17 cellular contexts compared by ENCODE assay signal in the genomic region with DNA sequence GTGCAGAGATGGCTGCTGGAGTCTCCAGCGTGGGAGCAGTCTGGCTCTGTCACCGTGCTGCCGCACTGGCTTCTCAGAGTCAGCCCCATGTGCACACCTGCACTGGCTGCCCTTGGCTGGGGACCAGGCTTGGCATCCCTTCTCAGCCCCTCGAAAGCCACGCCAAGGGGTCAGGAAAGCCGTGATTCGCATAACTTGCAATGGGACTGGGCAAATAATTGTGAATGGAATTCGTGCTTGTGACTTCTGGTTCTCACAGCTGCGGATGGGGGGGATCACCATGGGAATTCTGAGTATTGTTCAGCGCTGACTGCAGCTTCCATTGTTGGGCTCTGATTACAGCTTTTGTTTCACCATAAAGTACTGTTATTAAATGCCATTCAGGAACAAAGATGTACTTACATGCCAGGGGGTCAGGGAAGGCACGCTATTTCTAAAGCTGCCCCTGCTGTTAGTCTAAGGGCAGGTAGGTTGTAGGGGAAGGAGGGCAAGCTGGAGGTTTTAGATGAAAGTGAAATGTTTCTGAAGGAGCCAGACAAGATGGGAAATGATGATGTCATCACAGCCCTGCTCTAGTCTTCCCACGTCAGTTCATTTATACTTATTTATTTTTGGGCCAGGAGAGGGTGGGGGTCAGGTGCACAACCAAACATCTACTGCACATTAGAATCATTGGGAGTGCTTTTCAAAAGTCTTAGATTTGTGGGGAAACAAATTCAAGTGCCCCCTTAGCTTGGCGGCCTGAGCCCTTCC. TPM values are rescaled to one million over a fixed set of nuclear protein-coding genes. Genes with fewer than 3 reads are reported as not detected.
DNase-seq lines count a peak whose midpoint lies in the region; FAIRE-seq and TF ChIP-seq lines count a peak whose summit lies in the region.
"Had no signal": no experiment of that assay in that cellular context is flagged by ENCODE, and none has a peak within 500 bp of the region (broad histone marks: within the 10 kb centered on the region; RNA-seq: fewer than 3 reads in every experiment).

No MANE protein-coding gene starts in this region.

- dilution Hi-C loops in endothelial cell of umbilical vein (cut with MboI; ENCODE audit: extremely low pct_ligation_motif_present, low sequenced_read_pairs), result no loop called here

- H3K9me2 ChIP-seq in SK-N-SH, result no peaks in the 10 kb centered on the region

- H3K4me1 ChIP-seq in HEK293 (ENCODE audit: control insufficient read depth, insufficient read depth, low read length) (peaks cover under 1% of the 10 kb centered on the region; the same call in 1 of the 2 replicates), endothelial cell of umbilical vein (ENCODE audit: control insufficient read depth, extremely low read depth, insufficient read depth, low read length) (peaks cover 5% of the 10 kb centered on the region), SK-N-SH (ENCODE audit: control insufficient read depth in 1 of 2, insufficient read depth in 2 of 2, low read depth in 1 of 2, low read length in 1 of 2) (peaks cover 0 to under 1% of the 10 kb centered on the region in 2 experiments; a peak in 1 of 4 replicates)
- H3K4me1 ChIP-seq in effector memory CD4-positive, alpha-beta T cell (ENCODE audit: control insufficient read depth, insufficient read depth, low read length, poor library complexity, severe bottlenecking), result no peaks in the 10 kb centered on the region
- H3K4me1 ChIP-seq: BE2C had no signal

- FAIRE-seq in endothelial cell of umbilical vein (lab: Jason Lieb, UNC), result peak; percentile 80
- FAIRE-seq: TTC549 had no signal

- peak overlapping the region; percentile 48 for H2AFZ ChIP-seq in endothelial cell of umbilical vein (ENCODE audit: low read depth, low read length)
- no peak overlapping the region for H2AFZ ChIP-seq in SK-N-SH (ENCODE audit: low read depth)

- no peak for TF ChIP-seq RAD21 in SK-N-SH (IDR thresholded peaks at IDR 0.05; ENCODE audit: low read length)

- H3K36me3 ChIP-seq in HEK293 (ENCODE audit: control insufficient read depth in 2 of 2, insufficient read depth in 1 of 2, low read length in 2 of 2) (no peaks in the 10 kb centered on the region), endothelial cell of umbilical vein (ENCODE audit: control insufficient read depth in 2 of 2, extremely low read depth in 1 of 2, insufficient read depth in 2 of 2, low read length in 2 of 2) (no peaks in the 10 kb centered on the region), SK-N-SH (replicated peaks in 1 of 2; ENCODE audit: control insufficient read depth in 1 of 2, insufficient read depth in 2 of 2, low read length in 1 of 2) (no peaks in the 10 kb centered on the region)
- no peaks in the 10 kb centered on the region for H3K36me3 ChIP-seq in effector memory CD4-positive, alpha-beta T cell (ENCODE audit: control insufficient read depth, insufficient read depth, low read length)
- H3K36me3 ChIP-seq: BE2C had no signal

- no peaks in the 10 kb centered on the region for H3K9me3 ChIP-seq in HEK293 (ENCODE audit: control insufficient read depth, insufficient read depth, low read depth, low read length)
- no peaks in the 10 kb centered on the region for H3K9me3 ChIP-seq in endothelial cell of umbilical vein (replicated peaks; ENCODE audit: control insufficient read depth, insufficient read depth, low read length)
- no peaks in the 10 kb centered on the region for H3K9me3 ChIP-seq in SK-N-SH
- H3K9me3 ChIP-seq in effector memory CD4-positive, alpha-beta T cell (ENCODE audit: control insufficient read depth, low read length), result no peaks in the 10 kb centered on the region
- H3K9me3 ChIP-seq: BE2C had no signal

- H3K9me1 ChIP-seq in endothelial cell of umbilical vein (replicated peaks; ENCODE audit: control insufficient read depth, extremely low read depth, insufficient read depth, low read length), result no peaks in the 10 kb centered on the region

- TF ChIP-seq POLR2A in endothelial cell of umbilical vein (IDR thresholded peaks at IDR 0.05; ENCODE audit: low read depth, low read length), result no peak

- no peak for TF ChIP-seq EP300 in SK-N-SH (IDR thresholded peaks at IDR 0.05; ENCODE audit: borderline replicate concordance in 1 of 2, low read depth in 1 of 2, low read length in 1 of 2)

- H3K27ac ChIP-seq in HEK293 (ENCODE audit: extremely low read depth, low read depth, low read length) (no peak overlapping the region), endothelial cell of umbilical vein (ENCODE audit: insufficient read depth, low read depth, low read length) (no peak overlapping the region), SK-N-SH (ENCODE audit: low read depth in 2 of 2, low read length in 1 of 2) (no peak overlapping the region)
- H3K27ac ChIP-seq in effector memory CD4-positive, alpha-beta T cell (ENCODE audit: insufficient read depth, low read length, poor library complexity, severe bottlenecking), result no peak overlapping the region
- H3K27ac ChIP-seq: foreskin keratinocyte, SK-N-MC had no signal

- H3K9ac ChIP-seq in endothelial cell of umbilical vein (replicated peaks; ENCODE audit: extremely low read depth, insufficient read depth, low read length) (peak overlapping the region; percentile 17), SK-N-SH (no peak overlapping the region)

- CTCF ChIA-PET in HEK293 (lab: Yijun Ruan, JAX) (interaction anchor here (0.6 to 2.2 kb wide), 7 partner anchors 13 to 544 kb away, joined by 3 to 8 read pairs (median 3); no protein-coding TSS in a partner anchor), endothelial cell of umbilical vein (lab: Charles Lee) (interaction anchor here (1.5 to 2.1 kb wide), 5 partner anchors 9 to 197 kb away, joined by 5 to 8 read pairs (median 7); no protein-coding TSS in a partner anchor), SK-N-SH (lab: Yijun Ruan, JAX) (interaction anchor here (0.9 to 1.4 kb wide), 2 partner anchors 11 to 121 kb away, joined by 3 read pairs; no protein-coding TSS in a partner anchor)

- H3K4me2 ChIP-seq in endothelial cell of umbilical vein (ENCODE audit: insufficient read depth, low read length) (peak overlapping the region; percentile 25), SK-N-SH (no peak overlapping the region)

- peaks cover 9 to 17% of the 10 kb centered on the region in 2 experiments for H3K27me3 ChIP-seq in endothelial cell of umbilical vein (ENCODE audit: control insufficient read depth in 2 of 2, insufficient read depth in 2 of 2, low read length in 2 of 2)
- no peaks in the 10 kb centered on the region; the same call in 1 of the 2 replicates for H3K27me3 ChIP-seq in SK-N-SH (ENCODE audit: insufficient read depth)
- no peaks in the 10 kb centered on the region for H3K27me3 ChIP-seq in effector memory CD4-positive, alpha-beta T cell (replicated peaks; ENCODE audit: control insufficient read depth, insufficient read depth, low read length, poor library complexity, severe bottlenecking)
- H3K27me3 ChIP-seq: BE2C, foreskin keratinocyte had no signal

- BruUV-seq in endothelial cell of umbilical vein (replicated peaks; lab: Mats Ljungman, UMichigan), result no TSS peak

- DNase-seq in NCI-H2227 (lab: John Stamatoyannopoulos, UW; ENCODE audit: unreplicated experiment), result peak; percentile 68
- peak; percentile 77 for DNase-seq in endothelial cell of umbilical vein (ENCODE audit: low read depth, low spot score)
- peak; percentile 93 for DNase-seq in pons (ENCODE audit: low spot score)
- DNase-seq in SK-N-SH, result no peak
- DNase-seq in effector memory CD4-positive, alpha-beta T cell, result no peak
- no peak for DNase-seq in cortex of kidney (lab: John Stamatoyannopoulos, UW)
- DNase-seq in NCI-H1436 (lab: John Stamatoyannopoulos, UW), result no peak
- DNase-seq: activated CD8-positive, alpha-beta T cell treated with anti-CD3 and anti-CD28 coated beads, Interleukin-2, amount 10 ng/mL, durations not matched to agents 7 days and 5 days; activated effector memory CD4-positive, alpha-beta T cell treated with anti-CD3 and anti-CD28 coated beads, Interleukin-2, amount 50 U/mL, for 16 hours; BE2C; effector CD8-positive, alpha-beta T cell; foreskin keratinocyte; OCI-M1; stimulated activated CD4-positive, alpha-beta T cell treated with anti-CD3 and anti-CD28 coated beads, Interleukin-12 subunit alpha, Interleukin-12 subunit beta, amount 100 ng/mL, for 4 hours had no signal

- WGBS in SK-N-SH (ENCODE audit: low lambda C conversion rate), result 80% methylated on average over 9 of the region's 13 CpGs

- H4K20me1 ChIP-seq in endothelial cell of umbilical vein (replicated peaks; ENCODE audit: control insufficient read depth, extremely low read depth, insufficient read depth, low read length), result no peaks in the 10 kb centered on the region
- H4K20me1 ChIP-seq in SK-N-SH (ENCODE audit: insufficient read depth), result no peaks in the 10 kb centered on the region

- POLR2A ChIA-PET in HEK293 (lab: Yijun Ruan, JAX), result interaction anchor here (0.7 kb wide), 1 partner anchor 19 kb away, joined by 4 read pairs; no protein-coding TSS in a partner anchor
- POLR2A ChIA-PET in endothelial cell of umbilical vein (lab: Charles Lee), result no interaction called here
- POLR2A ChIA-PET in SK-N-SH (lab: Yijun Ruan, JAX), result no interaction called here

- H3F3A ChIP-seq in SK-N-SH (replicated peaks; ENCODE audit: insufficient read depth), result no peaks in the 10 kb centered on the region

- H3K4me3 ChIP-seq in HEK293 (ENCODE audit: low read depth, low read length), result no peak overlapping the region
- H3K4me3 ChIP-seq in endothelial cell of umbilical vein (replicated peaks in 1 of 3; ENCODE audit: insufficient read depth in 1 of 3, low read depth in 1 of 3, low read length in 3 of 3), result no peak overlapping the region
- H3K4me3 ChIP-seq in SK-N-SH (ENCODE audit: low read depth in 2 of 2, low read length in 1 of 2), result no peak overlapping the region
- H3K4me3 ChIP-seq in effector memory CD4-positive, alpha-beta T cell (ENCODE audit: insufficient read depth, low read depth, low read length, poor library complexity, severe bottlenecking), result no peak overlapping the region
- H3K4me3 ChIP-seq: SK-N-MC had no signal

- intact Hi-C loops in endothelial cell of umbilical vein (cut with micrococcal nuclease), result no loop called here

- H3K79me2 ChIP-seq in endothelial cell of umbilical vein (ENCODE audit: control insufficient read depth, insufficient read depth, low read length) (no peaks in the 10 kb centered on the region), SK-N-SH (ENCODE audit: insufficient read depth) (no peaks in the 10 kb centered on the region)

- no peak for TF ChIP-seq CTCF in HEK293 (tag by site-specific recombination; IDR thresholded peaks at IDR 0.05)
- TF ChIP-seq CTCF in endothelial cell of umbilical vein (IDR thresholded peaks at IDR 0.05; ENCODE audit: extremely low read depth in 1 of 2, insufficient read depth in 1 of 2, low read depth in 1 of 2, low read length in 2 of 2), result no peak
- TF ChIP-seq CTCF in SK-N-SH (IDR thresholded peaks at IDR 0.05), result no peak

RNA-seq across cellular contexts. Expression of gene PLEKHA1, which starts 5.8 kb away (rescaled TPM):
- total RNA-seq in endothelial cell of umbilical vein, result 58.0 and 58.8 TPM in 2 replicates
- 19.3 and 21.6 TPM in 2 replicates for polyA plus RNA-seq in endothelial cell of umbilical vein
- 20.1 and 23.8 TPM in 2 replicates for polyA plus RNA-seq in endothelial cell of umbilical vein (2011; cell fraction: cytosol; rRNA removed)
- 53.3 and 72.4 TPM in 2 replicates for polyA plus RNA-seq in endothelial cell of umbilical vein (2011; cell fraction: nucleus; rRNA removed)
- polyA plus RNA-seq in endothelial cell of umbilical vein (2012), result 35.8 and 39.7 TPM in 2 replicates
- polyA minus RNA-seq in endothelial cell of umbilical vein, result 31.6 and 50.0 TPM in 2 replicates
- 15.5 TPM for polyA minus RNA-seq in endothelial cell of umbilical vein (2011; cell fraction: cytosol; rRNA and poly(A)+ RNA removed)
- polyA minus RNA-seq in endothelial cell of umbilical vein (2011; cell fraction: nucleus; rRNA and poly(A)+ RNA removed), result 40.9 and 53.0 TPM in 2 replicates
- 8.4 and 10.6 TPM in 2 replicates for polyA plus RNA-seq in SK-N-SH (2012; rRNA removed)
- 10.7 and 11.2 TPM in 2 replicates for polyA plus RNA-seq in SK-N-SH (2012; cell fraction: cytosol; rRNA removed)
- polyA plus RNA-seq in SK-N-SH (2012; cell fraction: nucleus; rRNA removed), result 13.1 and 19.2 TPM in 2 replicates

Comparison
In these comparisons a context has a peak if more than half of its experiments do, and no peak if none do; other contexts are left out.
1. DNase-seq: peak in NCI-H2227 (single experiment), endothelial cell of umbilical vein (single experiment) and pons (single experiment); none in SK-N-SH (single experiment), effector memory CD4-positive, alpha-beta T cell (0 of 3), cortex of kidney (single experiment) and NCI-H1436 (single experiment).